In the genomic region with DNA sequence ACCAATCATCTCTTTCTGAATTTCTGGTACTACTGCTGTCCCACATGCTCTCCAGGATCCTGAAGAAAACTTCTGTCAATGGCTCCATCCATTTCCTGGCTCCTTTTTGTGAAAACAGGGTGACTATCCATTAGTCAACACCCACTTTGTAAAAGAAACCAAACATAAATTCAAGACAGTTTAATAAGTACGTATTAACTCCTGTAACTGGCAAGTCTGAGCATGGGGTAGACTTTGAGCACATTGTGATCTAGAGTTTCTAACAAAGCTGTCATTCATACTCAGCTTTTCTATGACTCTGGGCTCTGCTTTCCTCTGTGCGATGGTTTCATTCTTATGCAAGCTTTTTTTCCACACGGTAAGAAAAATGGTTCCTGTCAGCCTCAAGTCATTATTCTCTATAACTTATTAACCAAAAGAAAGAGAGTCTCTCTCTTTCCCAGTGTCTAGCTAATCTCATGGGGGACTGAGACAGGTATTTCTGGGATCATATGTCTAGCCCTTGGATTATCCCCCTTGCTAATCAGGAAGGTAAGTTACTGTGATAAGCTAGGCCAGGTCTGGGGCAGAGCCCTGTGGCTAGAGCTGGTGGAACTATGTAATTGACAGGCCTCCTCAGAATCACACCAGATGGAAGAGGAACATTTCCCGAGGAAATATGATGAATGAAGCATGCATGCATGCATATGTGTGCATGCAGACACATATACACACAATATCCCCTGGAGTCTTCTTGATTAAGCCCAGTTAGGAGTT, we compare ENCODE assay signal across 19 cellular contexts.
DNase-seq lines count a peak whose midpoint lies in the region; ATAC-seq, FAIRE-seq and TF ChIP-seq lines count a peak whose summit lies in the region.
"Had no signal": no experiment of that assay in that cellular context is flagged by ENCODE, and none has a peak within 500 bp of the region (broad histone marks: within the 10 kb centered on the region; RNA-seq: fewer than 3 reads in every experiment).

No MANE protein-coding gene starts in this region.

- peaks cover 3% of the 10 kb centered on the region for H3K4me1 ChIP-seq in HAP-1
- no peaks in the 10 kb centered on the region for H3K4me1 ChIP-seq in pancreas

- H3K27me3 ChIP-seq in HAP-1 (ENCODE audit: low read depth) (no peaks in the 10 kb centered on the region), WERI-Rb-1 (ENCODE audit: insufficient read depth, low read depth, severe bottlenecking) (no peaks in the 10 kb centered on the region), pancreas (no peaks in the 10 kb centered on the region)

- ATAC-seq in pancreas: peak; percentile 51 to 87 (median 56)
- ATAC-seq: PC-3, Right ventricle myocardium inferior had no signal

- peak; percentile 8 to 48 for DNase-seq in HAP-1 (ENCODE audit: low spot score in 2 of 2)
- peak; percentile 57 for DNase-seq in WERI-Rb-1
- peak; percentile 80 for DNase-seq in foreskin melanocyte
- no peak for DNase-seq in pancreas
- DNase-seq in NCI-H1105 (lab: John Stamatoyannopoulos, UW): no peak
- no peak for DNase-seq in cerebellar nuclear complex (lab: John Stamatoyannopoulos, UW)
- no peak for DNase-seq in NCI-H748 treated with DMSO at 0.1 percent for 48 hours (lab: John Stamatoyannopoulos, UW)
- no peak for DNase-seq in substantia nigra (lab: John Stamatoyannopoulos, UW)
- DNase-seq: ACHN, AML-193, Calu3, DMS53, NCI-H1417, NCI-H187 treated with DMSO at 0.1 percent for 48 hours, NCI-H526 treated with DMSO at 0.1 percent for 48 hours, PC-3, SK-N-SH had no signal

- TF ChIP-seq CTCF in WERI-Rb-1 (IDR thresholded peaks at IDR 0.05; ENCODE audit: low read depth, low read length) (no peak), pancreas (IDR thresholded peaks at IDR 0.05) (no peak)

- in situ Hi-C loops in HAP-1 (cut with MboI; ENCODE audit: low sequenced_read_pairs): no loop called here

- no peak overlapping the region for H3K27ac ChIP-seq in WERI-Rb-1
- H3K27ac ChIP-seq in pancreas: peak overlapping the region in 2 of 4 donors; percentile 10 to 14
- no peak overlapping the region for H3K27ac ChIP-seq in substantia nigra (ENCODE audit: low read depth, low read length, poor library complexity, severe bottlenecking)

- no peak for FAIRE-seq in pancreas (lab: Jason Lieb, UNC)
- FAIRE-seq: H54 had no signal

- H3K9me3 ChIP-seq in HAP-1 (no peaks in the 10 kb centered on the region), WERI-Rb-1 (ENCODE audit: severe bottlenecking) (no peaks in the 10 kb centered on the region), pancreas (no peaks in the 10 kb centered on the region)
- H3K9me3 ChIP-seq: SK-N-SH had no signal

- WGBS in pancreas, 2 donors: 40 to 43% methylated on average over 4 of the region's 4 CpGs

- no peak overlapping the region for H3K4me3 ChIP-seq in HAP-1
- no peak overlapping the region for H3K4me3 ChIP-seq in WERI-Rb-1 (ENCODE audit: low read depth, low read length)
- H3K4me3 ChIP-seq in pancreas: no peak overlapping the region

- H3K36me3 ChIP-seq in HAP-1 (replicated peaks) (no peaks in the 10 kb centered on the region), WERI-Rb-1 (no peaks in the 10 kb centered on the region), pancreas (no peaks in the 10 kb centered on the region)

- intact Hi-C loops in pancreas (cut with DNase I): no loop called here

Comparison
In these comparisons a context has a peak if more than half of its experiments do, and no peak if none do; other contexts are left out.
1. DNase-seq: peak in HAP-1 (2 of 2), WERI-Rb-1 (single experiment) and foreskin melanocyte (single experiment); none in pancreas (0 of 6), NCI-H1105 (single experiment), cerebellar nuclear complex (0 of 2), NCI-H748 treated with DMSO at 0.1 percent for 48 hours (single experiment) and substantia nigra (0 of 49).